In the genomic region with DNA sequence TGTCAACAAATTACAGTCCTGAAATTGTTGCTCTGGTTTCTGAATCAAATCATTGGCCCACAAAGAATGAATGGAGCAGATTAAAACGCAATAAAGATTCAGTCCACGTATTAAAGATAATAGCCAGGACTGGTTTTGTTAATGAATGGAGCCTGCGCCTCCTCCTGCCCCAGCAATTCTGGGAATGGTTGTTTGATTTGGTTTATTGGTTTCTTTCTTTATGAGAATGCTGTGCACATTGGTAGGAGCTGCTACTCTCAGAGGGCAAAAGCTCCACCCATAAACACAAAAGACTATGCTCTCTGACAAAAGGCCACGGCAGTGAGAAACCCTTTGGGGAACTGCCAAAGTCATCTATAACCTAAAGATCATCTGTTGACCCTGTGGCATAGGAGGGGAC, we compare ENCODE assay signal across 24 cellular contexts.
A peak's percentile ranks its signal among the peaks of the same experiment; 100 is the strongest.
DNase-seq lines count a peak whose midpoint lies in the region; ATAC-seq, FAIRE-seq and TF ChIP-seq lines count a peak whose summit lies in the region.
"Had no signal": no experiment of that assay in that cellular context is flagged by ENCODE, and none has a peak within 500 bp of the region (broad histone marks: within the 10 kb centered on the region; RNA-seq: fewer than 3 reads in every experiment).

No MANE protein-coding gene starts in this region.

- ATAC-seq in left colon (peak; percentile 58), GM21825 (IDR thresholded peaks at IDR 0.05; ENCODE audit: unreplicated experiment) (no peak)
- ATAC-seq: A549; CD8-positive, alpha-beta T cell; GM12878 had no signal

- no peak for FAIRE-seq in small intestine (lab: Jason Lieb, UNC)
- no peak for FAIRE-seq in D721Med (lab: Jason Lieb, UNC)
- FAIRE-seq: A549, GM12878, GM12892, GM18507 had no signal

- peaks cover 0 to 5% of the 10 kb centered on the region in 2 donors for H3K27me3 ChIP-seq in small intestine (ENCODE audit: control insufficient read depth in 2 of 2, insufficient read depth in 2 of 2, low read length in 2 of 2)
- H3K27me3 ChIP-seq: BLaER1 treated with 17β-estradiol and CSF1 and Interleukin-3, amounts not matched to agents 10 nM and 100 nM had no signal

- H3K36me3 ChIP-seq in small intestine (ENCODE audit: control insufficient read depth in 2 of 2, insufficient read depth in 2 of 2, low read length in 2 of 2), result no peaks in the 10 kb centered on the region
- H3K36me3 ChIP-seq: BLaER1 treated with 17β-estradiol and CSF1 and Interleukin-3, amounts not matched to agents 10 nM and 100 nM had no signal

- H3K9me3 ChIP-seq in small intestine (ENCODE audit: control insufficient read depth, low read depth), result no peaks in the 10 kb centered on the region
- H3K9me3 ChIP-seq: A549; BLaER1 treated with 17β-estradiol and CSF1 and Interleukin-3, amounts not matched to agents 10 nM and 100 nM; Caco-2 had no signal

- H3K4me3 ChIP-seq in small intestine (ENCODE audit: low read depth in 1 of 2, low read length in 2 of 2), result no peak overlapping the region
- H3K4me3 ChIP-seq: A549; BLaER1 treated with 17β-estradiol and CSF1 and Interleukin-3, amounts not matched to agents 10 nM and 100 nM; GM12878 had no signal

- 18 to 61% (median 34%) methylated on average over 4 of the region's 4 CpGs for WGBS in small intestine, 3 donors

- peaks cover 0 to 2% of the 10 kb centered on the region in 2 donors for H3K4me1 ChIP-seq in small intestine (ENCODE audit: control insufficient read depth in 2 of 2, insufficient read depth in 1 of 2, low read depth in 1 of 2, low read length in 1 of 2)
- H3K4me1 ChIP-seq: Caco-2 had no signal

- intact Hi-C loops in left colon (cut with DNase I, micrococcal nuclease), result no loop called here

- no peak for TF ChIP-seq CTCF in D721Med (IDR thresholded peaks at IDR 0.05; ENCODE audit: insufficient read depth, missing control alignments)

- no peak overlapping the region for H3K27ac ChIP-seq in small intestine (ENCODE audit: low read depth in 1 of 2, low read length in 1 of 2)
- H3K27ac ChIP-seq: 22Rv1; A549; BLaER1 treated with 17β-estradiol and CSF1 and Interleukin-3, amounts not matched to agents 10 nM and 100 nM; C4-2B had no signal

- DNase-seq in DMS153 (lab: John Stamatoyannopoulos, UW) (peak; percentile 49), DMS153 treated with DMSO at 0.1 percent for 48 hours (lab: John Stamatoyannopoulos, UW; ENCODE audit: unreplicated experiment) (no peak), left colon (no peak), small intestine (peak; percentile 10), D721Med (ENCODE audit: insufficient read length, low spot score) (no peak)
- DNase-seq: AML-193; Caco-2; Calu3; CD4-positive, alpha-beta T cell; CD8-positive, alpha-beta T cell; DMS 273 treated with DMSO at 0.1 percent for 48 hours; DMS53; DMS79; DND-41; EL; GDM1 had no signal

Comparison
In these comparisons a context has a peak if more than half of its experiments do, and no peak if none do; other contexts are left out.
1. DNase-seq: peak in DMS153 (single experiment) and small intestine (single experiment); none in DMS153 treated with DMSO at 0.1 percent for 48 hours (single experiment), left colon (0 of 2) and D721Med (single experiment).